ENCODE assay signal across 8 cellular contexts in genomic region chr1:143839182-143839581, GRCh38.
DNase-seq lines count a peak whose midpoint lies in the region; ATAC-seq and TF ChIP-seq lines count a peak whose summit lies in the region.
"Not testable (repeated sequence)": the region's sequence is repeated elsewhere in the genome, so short reads cannot be mapped to it uniquely, and the experiment has no call there.

No MANE protein-coding gene starts in this region.

- not testable (repeated sequence) for H3K4me1 ChIP-seq in H9 (ENCODE audit: insufficient read depth, low read length); mucosa of descending colon (ENCODE audit: low read depth); aorta (ENCODE audit: control insufficient read depth in 1 of 2, insufficient read depth in 2 of 2, low read length in 2 of 2)

- H3K9me3 Mint-ChIP-seq in H9: peaks cover 23 to 26% of the 10 kb centered on the region in 2 experiments
- H3K9me3 Mint-ChIP-seq in activated T-cell treated with anti-CD3 and anti-CD28 coated beads, Interleukin-2, amount 50 U/mL, for 4 hours; effector memory CD8-positive, alpha-beta T cell; stimulated activated effector memory CD8-positive, alpha-beta T cell treated with anti-CD3 and anti-CD28 coated beads, Interleukin-12 subunit alpha, Interleukin-12 subunit beta, amount 100 ng/mL, for 72 hours: not testable (repeated sequence)

- WGBS in H9 (ENCODE audit: extremely low coverage, insufficient read length, low lambda C conversion rate): no CpG with 5 or more reads among the region's 32 CpGs
- WGBS in aorta, 2 donors: 29 to 31% methylated on average over 2 to 5 of the region's 32 CpGs

- not testable (repeated sequence) for H3K14ac ChIP-seq in H9 (ENCODE audit: insufficient read depth, low read length)

- not testable (repeated sequence) for H3K27me3 Mint-ChIP-seq in H9 (ENCODE audit: low read depth)
- H3K27me3 Mint-ChIP-seq in T-helper 17 cell: peaks cover 12% of the 10 kb centered on the region
- peaks cover 22% of the 10 kb centered on the region for H3K27me3 Mint-ChIP-seq in activated T-cell treated with anti-CD3 and anti-CD28 coated beads, Interleukin-2, amount 50 U/mL, for 4 hours (ENCODE audit: low read depth)
- peaks cover 0 to 10% of the 10 kb centered on the region in 2 donors for H3K27me3 Mint-ChIP-seq in effector memory CD8-positive, alpha-beta T cell

- H3K9ac ChIP-seq in H9 (ENCODE audit: extremely low read depth, insufficient read length, low read length): not testable (repeated sequence)

- not testable (repeated sequence) for H3K4ac ChIP-seq in H9 (ENCODE audit: low read depth, low read length)

- not testable (repeated sequence) for DNase-seq in H9; T-helper 17 cell; activated T-cell treated with anti-CD3 and anti-CD28 coated beads, Interleukin-2, amount 50 U/mL, for 4 hours; effector memory CD8-positive, alpha-beta T cell; left colon; mucosa of descending colon; stimulated activated effector memory CD8-positive, alpha-beta T cell treated with anti-CD3 and anti-CD28 coated beads, Interleukin-12 subunit alpha, Interleukin-12 subunit beta, amount 100 ng/mL, for 72 hours (ENCODE audit: low spot score in 2 of 2); aorta

- not testable (repeated sequence) for H3K4me1 Mint-ChIP-seq in H9; T-helper 17 cell; activated T-cell treated with anti-CD3 and anti-CD28 coated beads, Interleukin-2, amount 50 U/mL, for 4 hours (ENCODE audit: low read depth); effector memory CD8-positive, alpha-beta T cell (ENCODE audit: low read depth in 2 of 2); stimulated activated effector memory CD8-positive, alpha-beta T cell treated with anti-CD3 and anti-CD28 coated beads, Interleukin-12 subunit alpha, Interleukin-12 subunit beta, amount 100 ng/mL, for 72 hours

- TF ChIP-seq CTCF in H9 (conservative IDR thresholded peaks at IDR 0.05); mucosa of descending colon (IDR thresholded peaks at IDR 0.05): not testable (repeated sequence)

- H3K27ac ChIP-seq in H9 (ENCODE audit: insufficient read length, low read depth, low read length); aorta (ENCODE audit: low read depth in 1 of 2, low read length in 2 of 2): not testable (repeated sequence)

- H2BK120ac ChIP-seq in H9 (ENCODE audit: low read depth, low read length, poor library complexity, severe bottlenecking): not testable (repeated sequence)

- not testable (repeated sequence) for H4K91ac ChIP-seq in H9 (ENCODE audit: insufficient read length, low read depth, low read length)

- not testable (repeated sequence) for H3K27me3 ChIP-seq in H9 (ENCODE audit: insufficient read depth, low read length); aorta (ENCODE audit: control insufficient read depth in 1 of 2, insufficient read depth in 2 of 2, low read length in 1 of 2)

- not testable (repeated sequence) for H3K36me3 Mint-ChIP-seq in H9 (ENCODE audit: insufficient read depth in 1 of 3, low read depth in 3 of 3); T-helper 17 cell (ENCODE audit: low read depth); activated T-cell treated with anti-CD3 and anti-CD28 coated beads, Interleukin-2, amount 50 U/mL, for 4 hours (ENCODE audit: insufficient read depth); effector memory CD8-positive, alpha-beta T cell (ENCODE audit: insufficient read depth); stimulated activated effector memory CD8-positive, alpha-beta T cell treated with anti-CD3 and anti-CD28 coated beads, Interleukin-12 subunit alpha, Interleukin-12 subunit beta, amount 100 ng/mL, for 72 hours

- not testable (repeated sequence) for H3K4me3 ChIP-seq in mucosa of descending colon; aorta (ENCODE audit: low read length in 2 of 2)

- not testable (repeated sequence) for H3K79me1 ChIP-seq in H9 (ENCODE audit: insufficient read depth, low read depth, low read length, poor library complexity, severe bottlenecking)

- H3K23ac ChIP-seq in H9 (ENCODE audit: insufficient read length, low read depth, low read length): not testable (repeated sequence)

- H2AFZ ChIP-seq in H9 (ENCODE audit: low read length): not testable (repeated sequence)

- intact Hi-C loops in left colon (cut with DNase I, micrococcal nuclease); mucosa of descending colon (cut with DNase I, micrococcal nuclease); aorta (cut with DNase I): not testable (repeated sequence)

- peak overlapping the region in 1 of 2 experiments; percentile 34; a peak in 1 of 5 replicates for H3K4me3 Mint-ChIP-seq in H9
- not testable (repeated sequence) for H3K4me3 Mint-ChIP-seq in T-helper 17 cell; activated T-cell treated with anti-CD3 and anti-CD28 coated beads, Interleukin-2, amount 50 U/mL, for 4 hours; effector memory CD8-positive, alpha-beta T cell; stimulated activated effector memory CD8-positive, alpha-beta T cell treated with anti-CD3 and anti-CD28 coated beads, Interleukin-12 subunit alpha, Interleukin-12 subunit beta, amount 100 ng/mL, for 72 hours

- peak overlapping the region; percentile 55 for H3K4me2 ChIP-seq in H9 (ENCODE audit: insufficient read depth, insufficient read length, low read length)

- H4K20me1 ChIP-seq in H9 (ENCODE audit: control insufficient read depth, insufficient read depth, insufficient read length): not testable (repeated sequence)

- H3K9me3 ChIP-seq in H9 (ENCODE audit: control insufficient read depth, low read depth, low read length); T-helper 17 cell (ENCODE audit: control insufficient read depth, low read length, poor library complexity, severe bottlenecking); mucosa of descending colon; aorta (ENCODE audit: control insufficient read depth, low read length): not testable (repeated sequence)

- H3K79me2 ChIP-seq in H9 (ENCODE audit: insufficient read depth, low read length): not testable (repeated sequence)

- peak; percentile 53 for ATAC-seq in T-helper 17 cell
- peak; percentile 63 to 65 for ATAC-seq in activated T-cell treated with anti-CD3 and anti-CD28 coated beads, Interleukin-2, amount 50 U/mL, for 4 hours
- ATAC-seq in effector memory CD8-positive, alpha-beta T cell (replicated peaks): peak; percentile 54
- peak; percentile 33 for ATAC-seq in left colon
- peak; percentile 63 for ATAC-seq in mucosa of descending colon
- peak; percentile 68 for ATAC-seq in stimulated activated effector memory CD8-positive, alpha-beta T cell treated with anti-CD3 and anti-CD28 coated beads, Interleukin-12 subunit alpha, Interleukin-12 subunit beta, amount 100 ng/mL, for 72 hours
- ATAC-seq in aorta (ENCODE audit: low FRiP score): peak; percentile 54

- H4K5ac ChIP-seq in H9 (ENCODE audit: insufficient read length, low read depth, low read length): not testable (repeated sequence)

- H2AK5ac ChIP-seq in H9 (ENCODE audit: insufficient read length, low read length): not testable (repeated sequence)

- not testable (repeated sequence) for H2BK20ac ChIP-seq in H9 (ENCODE audit: low read depth, low read length, poor library complexity, severe bottlenecking)

- H2BK12ac ChIP-seq in H9 (ENCODE audit: insufficient read length, low read depth, low read length): not testable (repeated sequence)

- not testable (repeated sequence) for H3K23me2 ChIP-seq in H9 (ENCODE audit: insufficient read length, low read depth, low read length, poor library complexity, severe bottlenecking)

- H3T11ph ChIP-seq in H9 (ENCODE audit: low read length): not testable (repeated sequence)

- H2BK5ac ChIP-seq in H9 (ENCODE audit: insufficient read length, low read length): not testable (repeated sequence)

- H3K18ac ChIP-seq in H9 (ENCODE audit: insufficient read length, low read depth, low read length): not testable (repeated sequence)

- not testable (repeated sequence) for H3K27ac Mint-ChIP-seq in H9; T-helper 17 cell; effector memory CD8-positive, alpha-beta T cell; stimulated activated effector memory CD8-positive, alpha-beta T cell treated with anti-CD3 and anti-CD28 coated beads, Interleukin-12 subunit alpha, Interleukin-12 subunit beta, amount 100 ng/mL, for 72 hours

- not testable (repeated sequence) for H3K36me3 ChIP-seq in mucosa of descending colon (ENCODE audit: low read depth); aorta (ENCODE audit: control insufficient read depth in 1 of 2, insufficient read depth in 2 of 2, low read length in 1 of 2)

- H4K8ac ChIP-seq in H9 (replicated peaks; ENCODE audit: insufficient read length, low read depth, low read length): not testable (repeated sequence)

- H2BK15ac ChIP-seq in H9 (ENCODE audit: low read depth, low read length): not testable (repeated sequence)

- H3K56ac ChIP-seq in H9 (ENCODE audit: insufficient read length, low read depth, low read length): not testable (repeated sequence)
